In genomic region chr9:136107953-136108647, GRCh38 we compare ENCODE assay signal across 10 cellular contexts. TPM values are rescaled to one million over a fixed set of nuclear protein-coding genes. Genes with fewer than 3 reads are reported as not detected.
DNase-seq lines count a peak whose midpoint lies in the region; ATAC-seq and TF ChIP-seq lines count a peak whose summit lies in the region.
"Had no signal": no experiment of that assay in that cellular context is flagged by ENCODE, and none has a peak within 500 bp of the region (broad histone marks: within the 10 kb centered on the region; RNA-seq: fewer than 3 reads in every experiment).

No MANE protein-coding gene starts in this region.

- H3K4me3 ChIP-seq in BLaER1 treated with 17β-estradiol and CSF1 and Interleukin-3, amounts not matched to agents 10 nM and 100 nM, result no peak overlapping the region; a peak in 1 of 20 replicates
- no peak overlapping the region for H3K4me3 ChIP-seq in IMR-90 (ENCODE audit: insufficient read depth, low read depth, low read length)
- H3K4me3 ChIP-seq: SJSA1 had no signal

- peak overlapping the region; percentile 90 to 99 (median 95) for H3K4me2 ChIP-seq in BLaER1 treated with 17β-estradiol and CSF1 and Interleukin-3, amounts not matched to agents 10 nM and 100 nM
- no peak overlapping the region for H3K4me2 ChIP-seq in IMR-90 (ENCODE audit: low read depth, low read length)

- H3K14ac ChIP-seq in IMR-90 (replicated peaks; ENCODE audit: low read depth, low read length), result no peak overlapping the region

- peaks cover 6% of the 10 kb centered on the region for H3K27me3 Mint-ChIP-seq in mesothelial cell of epicardium (ENCODE audit: low read depth)

- H3K9me3 Mint-ChIP-seq in mesothelial cell of epicardium, result no peaks in the 10 kb centered on the region

- H3K79me1 ChIP-seq in IMR-90 (ENCODE audit: low read depth in 1 of 2, low read length in 2 of 2), result no peaks in the 10 kb centered on the region; a peak in 1 of 4 replicates

- H3K36me3 ChIP-seq in BLaER1 treated with 17β-estradiol and CSF1 and Interleukin-3, amounts not matched to agents 10 nM and 100 nM, result no peaks in the 10 kb centered on the region
- no peaks in the 10 kb centered on the region for H3K36me3 ChIP-seq in IMR-90 (ENCODE audit: control insufficient read depth, insufficient read depth, low read length)
- H3K36me3 ChIP-seq: ascending aorta, SJSA1 had no signal

- peak overlapping the region; percentile 88 for H2AK9ac ChIP-seq in IMR-90 (replicated peaks; ENCODE audit: low read depth, low read length, poor library complexity)

- peaks cover 36% of the 10 kb centered on the region for H3K4me1 Mint-ChIP-seq in mesothelial cell of epicardium

- H3K9me1 ChIP-seq in IMR-90 (ENCODE audit: insufficient read depth, low read length), result peaks cover 11% of the 10 kb centered on the region

- H3K23ac ChIP-seq in IMR-90 (ENCODE audit: low read depth, low read length), result no peak overlapping the region

- no peak overlapping the region for H3K27ac Mint-ChIP-seq in mesothelial cell of epicardium

- H3K4me1 ChIP-seq in BLaER1 treated with 17β-estradiol and CSF1 and Interleukin-3, amounts not matched to agents 10 nM and 100 nM, result peaks cover 93 to 100% (median 100%) of the 10 kb centered on the region in 10 experiments
- peaks cover 21% of the 10 kb centered on the region for H3K4me1 ChIP-seq in IMR-90 (ENCODE audit: control insufficient read depth, insufficient read depth, low read length)

- H2BK5ac ChIP-seq in IMR-90 (ENCODE audit: low read depth, low read length, poor library complexity, severe bottlenecking), result peak overlapping the region; percentile 21

- no peak overlapping the region for H2BK20ac ChIP-seq in IMR-90 (ENCODE audit: low read depth, low read length)

- H4K8ac ChIP-seq in IMR-90 (ENCODE audit: low read depth in 2 of 2, low read length in 2 of 2), result peak overlapping the region in 1 of 2 experiments; percentile 62; a peak in 1 of 4 replicates

- TF ChIP-seq CTCF in IMR-90 (conservative IDR thresholded peaks at IDR 0.05; ENCODE audit: low read depth, low read length), result no peak
- no peak for TF ChIP-seq CTCF in VCaP (conservative IDR thresholded peaks at IDR 0.05)
- no peak for TF ChIP-seq CTCF in mesothelial cell of epicardium (IDR thresholded peaks at IDR 0.05; ENCODE audit: unreplicated experiment)

- H3K4ac ChIP-seq in IMR-90 (ENCODE audit: low read depth, low read length), result peak overlapping the region; percentile 78

- 94% methylated on average over 15 of the region's 29 CpGs; no CpG with 5 or more reads in 1 of the 2 experiments for WGBS in IMR-90 (ENCODE audit: extremely low coverage in 2 of 2, insufficient read length in 1 of 2), 2 experiments

- H4K20me1 ChIP-seq in BLaER1 treated with 17β-estradiol and CSF1 and Interleukin-3, amounts not matched to agents 10 nM and 100 nM, result no peaks in the 10 kb centered on the region; a peak in 1 of 22 replicates
- H4K20me1 ChIP-seq in IMR-90 (ENCODE audit: insufficient read depth, low read length), result no peaks in the 10 kb centered on the region; the same call in 1 of the 2 replicates

- no peak overlapping the region for H3K56ac ChIP-seq in IMR-90 (ENCODE audit: extremely low read depth, insufficient read depth, low read length)

- peak overlapping the region in 9 of 11 experiments; percentile 55 to 80 (median 77); a peak in 15 of 22 replicates for H3K9ac ChIP-seq in BLaER1 treated with 17β-estradiol and CSF1 and Interleukin-3, amounts not matched to agents 10 nM and 100 nM
- H3K9ac ChIP-seq in IMR-90 (ENCODE audit: low read depth, low read length), result no peak overlapping the region

- no peaks in the 10 kb centered on the region for H3K9me3 ChIP-seq in BLaER1 treated with 17β-estradiol and CSF1 and Interleukin-3, amounts not matched to agents 10 nM and 100 nM (replicated peaks in 1 of 11)
- H3K9me3 ChIP-seq in IMR-90 (ENCODE audit: control insufficient read depth, insufficient read depth, low read length), result no peaks in the 10 kb centered on the region
- H3K9me3 ChIP-seq: ascending aorta, SJSA1 had no signal

- H4K91ac ChIP-seq in IMR-90 (ENCODE audit: insufficient read depth, low read depth, low read length), result peak overlapping the region; percentile 55; the same call in 1 of the 2 replicates

- POLR2A ChIA-PET in IMR-90 (lab: Charles Lee; ENCODE audit: unreplicated experiment), result no interaction called here

- TF ChIP-seq POLR2A in IMR-90 (IDR thresholded peaks at IDR 0.05; ENCODE audit: low read depth, low read length), result no peak

- dilution Hi-C loops in IMR-90 (cut with HindIII; ENCODE audit: low sequenced_read_pairs, unreplicated experiment), result no loop called here

- peak overlapping the region; percentile 80 for H2BK120ac ChIP-seq in IMR-90 (ENCODE audit: low read depth, low read length)

- no peak for TF ChIP-seq RAD21 in IMR-90 (IDR thresholded peaks at IDR 0.05; ENCODE audit: low read length)

- H3K27me3 ChIP-seq in BLaER1 treated with 17β-estradiol and CSF1 and Interleukin-3, amounts not matched to agents 10 nM and 100 nM, result no peaks in the 10 kb centered on the region
- no peaks in the 10 kb centered on the region for H3K27me3 ChIP-seq in IMR-90 (ENCODE audit: control insufficient read depth, insufficient read depth, low read length)
- H3K27me3 ChIP-seq: ascending aorta, SJSA1 had no signal

- H3K18ac ChIP-seq in IMR-90 (ENCODE audit: low read depth, low read length), result no peak overlapping the region

- CTCF ChIA-PET in IMR-90 (lab: Yijun Ruan, JAX), result no interaction called here

- peak overlapping the region; percentile 68 for H2AFZ ChIP-seq in IMR-90 (replicated peaks; ENCODE audit: low read length, poor library complexity)

- in situ Hi-C loops in IMR-90 (cut with MboI; ENCODE audit: low sequenced_read_pairs), result no loop called here

- H2AK5ac ChIP-seq in IMR-90 (ENCODE audit: low read depth, low read length), result peak overlapping the region; percentile 95

- H4K5ac ChIP-seq in IMR-90 (ENCODE audit: low read depth, low read length), result no peak overlapping the region

- H3K27ac ChIP-seq in BLaER1 treated with 17β-estradiol and CSF1 and Interleukin-3, amounts not matched to agents 10 nM and 100 nM, result peak overlapping the region in 10 of 11 experiments; percentile 41 to 91 (median 86); a peak in 19 of 22 replicates
- H3K27ac ChIP-seq in IMR-90 (ENCODE audit: insufficient read depth, low read length) (no peak overlapping the region), VCaP (peak overlapping the region; percentile 89)
- H3K27ac ChIP-seq: SJSA1 had no signal

- H3K4me3 Mint-ChIP-seq in mesothelial cell of epicardium, result peak overlapping the region; percentile 28

- H2BK15ac ChIP-seq in IMR-90 (ENCODE audit: low read depth, low read length), result peak overlapping the region; percentile 83; the same call in 2 of the 3 replicates

- no peak for DNase-seq in IMR-90
- DNase-seq in mesothelial cell of epicardium (ENCODE audit: low spot score in 2 of 2, unreplicated experiment in 2 of 2), result no peak
- no peak for DNase-seq in AG20443 (ENCODE audit: low spot score)
- no peak for DNase-seq in stimulated activated CD4-positive, alpha-beta T cell treated with anti-CD3 and anti-CD28 coated beads, Interleukin-15, amount 100 ng/mL, for 24 hours
- no peak for DNase-seq in KG1 (lab: John Stamatoyannopoulos, UW)

- no peaks in the 10 kb centered on the region for H3K36me3 Mint-ChIP-seq in mesothelial cell of epicardium

- ATAC-seq in IMR-90 (ENCODE audit: low read depth) (no peak), HG03460 (IDR thresholded peaks at IDR 0.05; ENCODE audit: unreplicated experiment) (no peak)

- intact Hi-C loops in IMR-90 (cut with micrococcal nuclease), result loop anchor here (5.0 kb wide), 1 partner anchor 56 kb away; no protein-coding TSS in a partner anchor

- BruUV-seq in IMR-90 (replicated peaks; lab: Mats Ljungman, UMichigan), result no TSS peak

TF ChIP-seq in IMR-90, 13 proteins besides CTCF, POLR2A, EP300 and RAD21 (continues in another document):
- TF ChIP-seq MAZ (IDR thresholded peaks at IDR 0.05; ENCODE audit: borderline replicate concordance, low read depth, low read length) (no peak), CEBPB (IDR thresholded peaks at IDR 0.05; ENCODE audit: low read depth, low read length) (no peak), NFE2L2 (IDR thresholded peaks at IDR 0.05; ENCODE audit: low read depth, low read length) (no peak), RCOR1 (IDR thresholded peaks at IDR 0.05; ENCODE audit: insufficient replicate concordance, low read length) (no peak), ELK1 (IDR thresholded peaks at IDR 0.05; ENCODE audit: borderline replicate concordance, low read depth, low read length) (no peak), CHD1 (IDR thresholded peaks at IDR 0.05; ENCODE audit: low read depth, low read length) (no peak), MXI1 (IDR thresholded peaks at IDR 0.05; ENCODE audit: borderline replicate concordance, low read depth, low read length) (no peak), BHLHE40 (IDR thresholded peaks at IDR 0.05; ENCODE audit: low read depth, low read length) (no peak), FOS (IDR thresholded peaks at IDR 0.05; ENCODE audit: low read depth, low read length) (no peak), RFX5 (IDR thresholded peaks at IDR 0.05; ENCODE audit: low read depth, low read length) (no peak), MAFK (IDR thresholded peaks at IDR 0.05; ENCODE audit: low read depth, low read length) (no peak)

RNA-seq across cellular contexts. Expression of gene TMEM250, which starts 10.6 kb away (rescaled TPM):
- total RNA-seq in IMR-90 (2012; rRNA removed) (12.5 and 14.0 TPM in 2 replicates), mesothelial cell of epicardium (34.2 to 35.3 TPM (median 34.5 TPM) in 3 replicates)
- polyA plus RNA-seq in IMR-90 (2012; rRNA removed), result 17.5 and 18.6 TPM in 2 replicates
- polyA plus RNA-seq in IMR-90 (2012; cell fraction: cytosol; rRNA removed), result 29.9 and 32.6 TPM in 2 replicates
- polyA plus RNA-seq in IMR-90 (2012; cell fraction: nucleus; rRNA removed; ENCODE audit: low replicate concordance), result 12.4 and 30.2 TPM in 2 replicates

RNA-seq across cellular contexts. Expression of gene NACC2, which starts 13.0 kb away (rescaled TPM):
- 7.9 and 11.1 TPM in 2 replicates for total RNA-seq in IMR-90 (2012; rRNA removed)
- polyA plus RNA-seq in IMR-90 (2012; rRNA removed), result 19.0 and 21.2 TPM in 2 replicates
- 16.0 and 22.9 TPM in 2 replicates for polyA plus RNA-seq in IMR-90 (2012; cell fraction: cytosol; rRNA removed)
- polyA plus RNA-seq in IMR-90 (2012; cell fraction: nucleus; rRNA removed; ENCODE audit: low replicate concordance), result 27.3 and 39.1 TPM in 2 replicates
- 18.4 to 20.0 TPM (median 19.1 TPM) in 3 replicates for total RNA-seq in mesothelial cell of epicardium
